Comparison of ENCODE assay signal across 26 cellular contexts in the genomic region with DNA sequence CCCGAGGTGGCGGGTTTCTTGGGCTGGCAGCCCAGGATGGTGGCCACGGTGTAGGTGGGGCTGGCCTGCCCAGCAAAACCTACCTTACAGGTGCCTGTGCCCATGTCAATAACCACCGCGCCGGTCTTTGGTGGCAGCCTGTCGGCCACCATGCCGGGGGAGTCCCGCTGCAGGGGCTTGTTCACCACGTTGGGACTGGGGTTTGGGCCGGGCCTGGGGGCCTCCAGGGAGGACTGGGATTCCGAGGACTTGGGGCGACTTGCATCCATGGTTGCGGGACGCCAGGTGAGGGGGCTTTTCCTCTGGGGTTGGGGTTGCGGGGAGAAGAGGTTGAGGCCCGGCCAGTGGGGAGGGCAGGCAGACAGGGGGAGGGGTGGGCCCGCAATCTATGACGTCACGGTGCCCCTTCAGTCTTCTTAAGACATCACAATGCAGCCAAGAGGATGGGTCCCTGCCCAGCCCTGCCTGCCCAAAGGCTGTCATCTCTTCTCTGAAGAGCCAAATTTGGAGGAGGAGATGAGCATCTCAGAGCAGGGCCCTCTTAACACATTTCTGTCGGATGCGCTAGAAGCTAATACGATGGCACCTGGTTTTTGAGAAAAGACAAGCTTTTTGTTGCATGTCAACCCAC. TPM values are rescaled to one million over a fixed set of nuclear protein-coding genes. Genes with fewer than 3 reads are reported as not detected.
"Had no signal": no experiment of that assay in that cellular context is flagged by ENCODE, and none has a peak within 500 bp of the region (broad histone marks: within the 10 kb centered on the region; RNA-seq: fewer than 3 reads in every experiment).

A gene with protein sequence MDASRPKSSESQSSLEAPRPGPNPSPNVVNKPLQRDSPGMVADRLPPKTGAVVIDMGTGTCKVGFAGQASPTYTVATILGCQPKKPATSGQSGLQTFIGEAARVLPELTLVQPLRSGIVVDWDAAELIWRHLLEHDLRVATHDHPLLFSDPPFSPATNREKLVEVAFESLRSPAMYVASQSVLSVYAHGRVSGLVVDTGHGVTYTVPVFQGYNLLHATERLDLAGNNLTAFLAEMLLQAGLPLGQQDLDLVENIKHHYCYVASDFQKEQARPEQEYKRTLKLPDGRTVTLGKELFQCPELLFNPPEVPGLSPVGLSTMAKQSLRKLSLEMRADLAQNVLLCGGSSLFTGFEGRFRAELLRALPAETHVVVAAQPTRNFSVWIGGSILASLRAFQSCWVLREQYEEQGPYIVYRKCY (minus strand): TSS at position 363 of the 631 bp plus-strand sequence. CDS start 94 bp downstream, at position 269.

- H3K27ac ChIP-seq: foreskin keratinocyte, heart left ventricle, left lung, lower lobe of right lung, spleen, suprapubic skin, tibial nerve had no signal

- H3K9me3 ChIP-seq: heart left ventricle, left lung, lower lobe of right lung, spleen, suprapubic skin had no signal

- H3K4me3 Mint-ChIP-seq: activated CD8-positive, alpha-beta memory T cell treated with anti-CD3 and anti-CD28 coated beads, Interleukin-2, amount 10 ng/mL, durations not matched to agents 7 days and 5 days; activated CD8-positive, alpha-beta T cell treated with anti-CD3 and anti-CD28 coated beads, Interleukin-2, amount 10 ng/mL, durations not matched to agents 7 days and 5 days; central memory CD8-positive, alpha-beta T cell; dendritic cell treated with granulocyte-macrophage colony-stimulating factor and Interleukin-4, amounts not matched to agents 40 ng/mL and 50 ng/mL, for 4 days; endodermal cell; neural crest cell; T-helper 1 cell treated with Interleukin-12 subunit alpha and Interleukin-12 subunit beta and Interleukin-4 antibody, amounts not matched to agents 30 μg/mL and 1 μg/mL, for 36 hours had no signal

- H3K36me3 ChIP-seq: heart left ventricle, left lung, lower lobe of right lung, spleen, suprapubic skin, tibial nerve had no signal

- FAIRE-seq: bronchial epithelial cell had no signal

- H3K36me3 Mint-ChIP-seq: activated naive CD4-positive, alpha-beta T cell treated with anti-CD3 and anti-CD28 coated beads, Interleukin-2, amount 50 U/mL, for 72 hours; naive thymus-derived CD8-positive, alpha-beta T cell had no signal

- H3K27ac Mint-ChIP-seq: activated CD8-positive, alpha-beta memory T cell treated with anti-CD3 and anti-CD28 coated beads, Interleukin-2, amount 10 ng/mL, durations not matched to agents 7 days and 5 days; activated naive CD4-positive, alpha-beta T cell treated with anti-CD3 and anti-CD28 coated beads, Interleukin-2, amount 50 U/mL, for 72 hours; dendritic cell treated with granulocyte-macrophage colony-stimulating factor and Interleukin-4, amounts not matched to agents 40 ng/mL and 50 ng/mL, for 4 days; endodermal cell had no signal

- DNase-seq: activated CD8-positive, alpha-beta memory T cell treated with anti-CD3 and anti-CD28 coated beads, Interleukin-2, amount 10 ng/mL, durations not matched to agents 7 days and 5 days; activated naive CD4-positive, alpha-beta T cell; foreskin keratinocyte; heart left ventricle; hypothalamus; lower lobe of right lung; mesenchymal stem cell; occipital lobe; posterior cingulate gyrus; spleen; stimulated activated naive CD4-positive, alpha-beta T cell had no signal

- H3K27me3 ChIP-seq: foreskin keratinocyte had no signal

- H3K4me1 ChIP-seq: foreskin keratinocyte, left lung, lower lobe of right lung, suprapubic skin, tibial nerve had no signal

- ATAC-seq: activated CD8-positive, alpha-beta memory T cell treated with anti-CD3 and anti-CD28 coated beads, Interleukin-2, amount 10 ng/mL, durations not matched to agents 7 days and 5 days; activated CD8-positive, alpha-beta T cell treated with anti-CD3 and anti-CD28 coated beads, Interleukin-2, amount 10 ng/mL, durations not matched to agents 7 days and 5 days; activated naive CD4-positive, alpha-beta T cell treated with anti-CD3 and anti-CD28 coated beads, Interleukin-2, amount 50 U/mL, for 72 hours; esophagus mucosa; foreskin keratinocyte; left lung; naive thymus-derived CD8-positive, alpha-beta T cell had no signal

- H3K4me3 ChIP-seq: heart left ventricle, left lung, lower lobe of right lung, spleen, suprapubic skin, tibial nerve had no signal

- H3K4me1 Mint-ChIP-seq: endodermal cell, neural crest cell had no signal

RNA-seq across cellular contexts. Expression of the gene that starts here (rescaled TPM):
- total RNA-seq: activated CD8-positive, alpha-beta memory T cell treated with anti-CD3 and anti-CD28 coated beads, Interleukin-2, amount 10 ng/mL, durations not matched to agents 7 days and 5 days; activated CD8-positive, alpha-beta T cell treated with anti-CD3 and anti-CD28 coated beads, Interleukin-2, amount 10 ng/mL, durations not matched to agents 7 days and 5 days; activated naive CD4-positive, alpha-beta T cell treated with anti-CD3 and anti-CD28 coated beads, Interleukin-2, amount 50 U/mL, for 72 hours; bronchial epithelial cell; endodermal cell; esophagus mucosa; foreskin keratinocyte; heart left ventricle; left lung; lower lobe of right lung; naive thymus-derived CD8-positive, alpha-beta T cell; neural crest cell; occipital lobe; right cardiac atrium; spleen; suprapubic skin; tibial nerve; urinary bladder had no signal
- polyA plus RNA-seq: foreskin keratinocyte; heart left ventricle; naive thymus-derived CD8-positive, alpha-beta T cell; right cardiac atrium; spleen; urinary bladder had no signal
